8 cellular contexts compared by ENCODE assay signal in genomic region chr15:52678036-52678467, GRCh38. TPM values are rescaled to one million over a fixed set of nuclear protein-coding genes. Genes with fewer than 3 reads are reported as not detected.
A peak's percentile ranks its signal among the peaks of the same experiment; 100 is the strongest.
DNase-seq lines count a peak whose midpoint lies in the region; ATAC-seq, FAIRE-seq and TF ChIP-seq lines count a peak whose summit lies in the region.

No MANE protein-coding gene starts in this region.

- H3K79me2 ChIP-seq in Karpas-422 (ENCODE audit: low read length) (peaks cover 62% of the 10 kb centered on the region), keratinocyte (ENCODE audit: control insufficient read depth, insufficient read depth, low read length) (no peaks in the 10 kb centered on the region)

- peak; percentile 20; the same call in 1 of the 2 replicates for TF ChIP-seq CTCF in WERI-Rb-1 (IDR thresholded peaks at IDR 0.05; ENCODE audit: low read depth, low read length)
- TF ChIP-seq CTCF in keratinocyte (optimal IDR thresholded peaks at IDR 0.05 in 1 of 3, IDR thresholded peaks at IDR 0.05 in 1 of 3, conservative IDR thresholded peaks at IDR 0.05 in 1 of 3; ENCODE audit: extremely low read depth in 1 of 3, insufficient read depth in 2 of 3, low read length in 3 of 3), result peak in 2 of 3 experiments; percentile 18 to 69

- no peaks in the 10 kb centered on the region for H3K9me2 ChIP-seq in Karpas-422 (replicated peaks; ENCODE audit: insufficient read depth, low read length)

- peaks cover 86% of the 10 kb centered on the region for H3K4me1 ChIP-seq in Karpas-422 (ENCODE audit: low read length)
- H3K4me1 ChIP-seq in keratinocyte (ENCODE audit: control insufficient read depth, extremely low read depth, insufficient read depth, low read length), result peaks cover 14% of the 10 kb centered on the region

- H3K27ac ChIP-seq in Karpas-422 (ENCODE audit: low read length) (peak overlapping the region; percentile 100), WERI-Rb-1 (peak overlapping the region; percentile 81), keratinocyte (ENCODE audit: control insufficient read depth, insufficient read depth, low read length) (peak overlapping the region; percentile 79)

- ATAC-seq in GM21526 (IDR thresholded peaks at IDR 0.05; ENCODE audit: low FRiP score, unreplicated experiment), result peak; percentile 35

- dilution Hi-C loops in keratinocyte (cut with MboI; ENCODE audit: extremely low pct_ligation_motif_present, low sequenced_read_pairs), result no loop called here

- H3K4me2 ChIP-seq in Karpas-422 (ENCODE audit: low read depth, low read length, poor library complexity, severe bottlenecking) (peak overlapping the region; percentile 95), keratinocyte (ENCODE audit: control insufficient read depth, extremely low read depth, insufficient read depth, low read depth, low read length) (peak overlapping the region; percentile 100)

- H3K36me3 ChIP-seq in Karpas-422 (ENCODE audit: insufficient read depth, low read length) (peaks cover 31% of the 10 kb centered on the region), WERI-Rb-1 (no peaks in the 10 kb centered on the region; the same call in none of the 2 replicates), keratinocyte (ENCODE audit: control insufficient read depth in 2 of 2, extremely low read depth in 1 of 2, insufficient read depth in 2 of 2, low read length in 2 of 2) (no peaks in the 10 kb centered on the region)

- DNase-seq in DMS53 treated with DMSO at 0.1 percent for 48 hours (lab: John Stamatoyannopoulos, UW; ENCODE audit: unreplicated experiment) (peak; percentile 50), Karpas-422 (peak; percentile 89), WERI-Rb-1 (peak; percentile 53), keratinocyte (ENCODE audit: low read depth, low spot score) (no peak), cerebellar nuclear complex (lab: John Stamatoyannopoulos, UW) (no peak)
- peak; percentile 60 for DNase-seq in central memory CD4-positive, alpha-beta T cell
- DNase-seq in stimulated activated CD4-positive, alpha-beta T cell treated with anti-CD3 and anti-CD28 coated beads, Interleukin-12 subunit alpha, Interleukin-12 subunit beta, amount 100 ng/mL, for 4 hours, result peak; percentile 37

- H3K9ac ChIP-seq in Karpas-422 (ENCODE audit: low read length), result peak overlapping the region; percentile 91
- peak overlapping the region; percentile 91 for H3K9ac ChIP-seq in keratinocyte (ENCODE audit: control insufficient read depth, extremely low read depth, insufficient read depth, low read length)

- H3K27me3 ChIP-seq in Karpas-422 (ENCODE audit: low read length) (no peaks in the 10 kb centered on the region), WERI-Rb-1 (ENCODE audit: insufficient read depth, low read depth, severe bottlenecking) (no peaks in the 10 kb centered on the region), keratinocyte (ENCODE audit: control insufficient read depth, extremely low read depth, insufficient read depth, low read length) (no peaks in the 10 kb centered on the region)

- H2AFZ ChIP-seq in Karpas-422 (ENCODE audit: low read length), result no peak overlapping the region
- peak overlapping the region; percentile 96 for H2AFZ ChIP-seq in keratinocyte (ENCODE audit: control insufficient read depth, low read length)

- FAIRE-seq in keratinocyte (lab: Jason Lieb, UNC), result peak; percentile 51

- no peaks in the 10 kb centered on the region for H3K9me3 ChIP-seq in Karpas-422 (ENCODE audit: low read length)
- no peaks in the 10 kb centered on the region for H3K9me3 ChIP-seq in WERI-Rb-1 (ENCODE audit: severe bottlenecking)
- no peaks in the 10 kb centered on the region for H3K9me3 ChIP-seq in keratinocyte (ENCODE audit: control insufficient read depth, low read depth, low read length)

- H3K4me3 ChIP-seq in Karpas-422 (ENCODE audit: low read length) (peak overlapping the region; percentile 83), WERI-Rb-1 (ENCODE audit: low read depth, low read length) (peak overlapping the region; percentile 90), keratinocyte (ENCODE audit: control insufficient read depth in 2 of 3, extremely low read depth in 1 of 3, insufficient read depth in 2 of 3, low read depth in 1 of 3, low read length in 3 of 3) (peak overlapping the region; percentile 79 to 94 (median 88))

- peaks cover 5% of the 10 kb centered on the region; the same call in 1 of the 2 replicates for H4K20me1 ChIP-seq in Karpas-422 (ENCODE audit: insufficient read depth, low read depth, low read length)
- no peaks in the 10 kb centered on the region for H4K20me1 ChIP-seq in keratinocyte (ENCODE audit: control insufficient read depth, extremely low read depth, insufficient read depth, low read length)

- no peaks in the 10 kb centered on the region for H3K9me1 ChIP-seq in keratinocyte (ENCODE audit: control insufficient read depth, extremely low read depth, insufficient read depth, low read length)

RNA-seq across cellular contexts. Expression of gene ATOSA, which starts 1.1 kb away (rescaled TPM):
- total RNA-seq in Karpas-422 (2014; rRNA removed; shearing (Covaris generic); ENCODE audit: low replicate concordance), result 107 and 255 TPM in 2 replicates
- 6.1 to 19.9 TPM (median 18.5 TPM) in 3 replicates for polyA plus RNA-seq in keratinocyte
- polyA plus RNA-seq in keratinocyte (2011; ENCODE audit: low read depth), result 64.0 TPM
- polyA plus RNA-seq in keratinocyte (2011; cell fraction: cytosol; rRNA removed), result 6.5 and 14.8 TPM in 2 replicates
- polyA plus RNA-seq in keratinocyte (2011; cell fraction: nucleus; rRNA removed), result 42.5 and 45.4 TPM in 2 replicates
- 5.7 and 17.0 TPM in 2 replicates for polyA plus RNA-seq in keratinocyte (2012; ENCODE audit: low replicate concordance)
- 1.7 to 16.7 TPM (median 9.9 TPM) in 3 replicates for polyA minus RNA-seq in keratinocyte
- 5.4 TPM for polyA minus RNA-seq in keratinocyte (2011; cell fraction: cytosol; rRNA and poly(A)+ RNA removed)
- polyA minus RNA-seq in keratinocyte (2011; cell fraction: nucleus; rRNA and poly(A)+ RNA removed), result 23.8 and 52.0 TPM in 2 replicates

Comparison
In these comparisons a context has a peak if more than half of its experiments do, and no peak if none do; other contexts are left out.
1. DNase-seq: peak in DMS53 treated with DMSO at 0.1 percent for 48 hours (single experiment), Karpas-422 (single experiment), WERI-Rb-1 (single experiment), central memory CD4-positive, alpha-beta T cell (single experiment) and stimulated activated CD4-positive, alpha-beta T cell treated with anti-CD3 and anti-CD28 coated beads, Interleukin-12 subunit alpha, Interleukin-12 subunit beta, amount 100 ng/mL, for 4 hours (single experiment); none in keratinocyte (single experiment) and cerebellar nuclear complex (0 of 2).
2. Peak in every context shown above with its lines, with median percentiles within 50 percentile points of each other: H3K27ac ChIP-seq and H3K4me3 ChIP-seq.